Comparison of ENCODE assay signal across 16 cellular contexts in the genomic region with DNA sequence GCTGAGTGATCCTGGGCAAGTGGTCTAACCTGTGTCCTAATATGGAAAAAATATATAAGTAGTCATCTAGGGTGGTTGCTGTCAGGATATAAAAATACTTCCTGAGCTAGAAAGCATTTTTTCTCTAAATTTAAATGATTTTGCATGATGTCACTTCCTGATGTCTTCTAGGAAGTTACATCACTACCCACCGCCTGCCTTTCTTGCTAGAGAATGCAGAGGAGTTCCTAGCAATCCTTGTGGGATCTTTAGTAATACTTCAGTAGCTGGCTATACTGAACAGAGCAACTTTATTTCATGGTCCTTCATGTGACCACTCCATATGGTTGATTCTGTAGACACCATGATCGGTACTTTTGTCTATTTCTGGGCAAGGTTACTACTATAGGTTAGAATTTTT.
DNase-seq lines count a peak whose midpoint lies in the region; ATAC-seq and TF ChIP-seq lines count a peak whose summit lies in the region.
"Had no signal": no experiment of that assay in that cellular context is flagged by ENCODE, and none has a peak within 500 bp of the region (broad histone marks: within the 10 kb centered on the region; RNA-seq: fewer than 3 reads in every experiment).

No MANE protein-coding gene starts in this region.

- H3K36me3 ChIP-seq in A673 (ENCODE audit: insufficient read depth, low read length, poor library complexity, severe bottlenecking), result no peaks in the 10 kb centered on the region
- H3K36me3 ChIP-seq in HEK293 (ENCODE audit: control insufficient read depth in 2 of 2, insufficient read depth in 1 of 2, low read length in 2 of 2), result no peaks in the 10 kb centered on the region
- no peaks in the 10 kb centered on the region for H3K36me3 ChIP-seq in right lobe of liver

- CTCF ChIA-PET in A673 (lab: Charles Lee) (no interaction called here), HEK293 (lab: Yijun Ruan, JAX) (interaction anchor here (0.6 kb wide), 2 partner anchors 93 to 571 kb away, joined by 3 read pairs; no protein-coding TSS in a partner anchor)

- no peaks in the 10 kb centered on the region for H3K9me3 ChIP-seq in A673 (ENCODE audit: low read depth, low read length, poor library complexity, severe bottlenecking)
- H3K9me3 ChIP-seq in HEK293 (ENCODE audit: control insufficient read depth, insufficient read depth, low read depth, low read length), result no peaks in the 10 kb centered on the region
- H3K9me3 ChIP-seq in right lobe of liver, result no peaks in the 10 kb centered on the region
- H3K9me3 ChIP-seq: A549 had no signal

- no peak for TF ChIP-seq POLR2A in erythroblast (IDR thresholded peaks at IDR 0.05; ENCODE audit: low read length)
- no peak for TF ChIP-seq POLR2A in right lobe of liver (IDR thresholded peaks at IDR 0.05)

- no peak for ATAC-seq in right lobe of liver
- ATAC-seq: A549, Right ventricle myocardium inferior had no signal

- DNase-seq in A673 (ENCODE audit: low spot score) (peak; percentile 28), RKO (ENCODE audit: low spot score) (peak; percentile 30), fibroblast of pulmonary artery (ENCODE audit: low read depth) (peak; percentile 65), SIG-M5 (lab: John Stamatoyannopoulos, UW) (no peak), erythroblast (lab: John Stamatoyannopoulos, UW) (no peak), right lobe of liver (no peak)
- DNase-seq in activated CD4-positive, alpha-beta T cell treated with anti-CD3 and anti-CD28 coated beads for 48 hours, result no peak
- DNase-seq: C1 segment of cervical spinal cord, NCI-H1436, NCI-H2029 treated with DMSO at 0.1 percent for 48 hours, NCI-H2171 treated with DMSO at 0.1 percent for 48 hours, NCI-H82 had no signal

- BruUV-seq in A673 (replicated peaks; lab: Mats Ljungman, UMichigan), result no TSS peak

- H3K4me1 ChIP-seq in A673 (ENCODE audit: insufficient read depth, low read length, poor library complexity, severe bottlenecking) (no peaks in the 10 kb centered on the region), HEK293 (ENCODE audit: control insufficient read depth, insufficient read depth, low read length) (no peaks in the 10 kb centered on the region), right lobe of liver (no peaks in the 10 kb centered on the region)
- H3K4me1 ChIP-seq: A549 had no signal

- H3K27ac ChIP-seq in A673 (ENCODE audit: low read depth, low read length, poor library complexity, severe bottlenecking), result no peak overlapping the region
- no peak overlapping the region for H3K27ac ChIP-seq in HEK293 (ENCODE audit: extremely low read depth, low read depth, low read length)
- H3K27ac ChIP-seq in right lobe of liver, result no peak overlapping the region
- H3K27ac ChIP-seq: A549, HL-60 had no signal

- WGBS in right lobe of liver (ENCODE audit: insufficient coverage, low coverage, low lambda C conversion rate, missing lambda C conversion rate), result 79% methylated on average over 2 of the region's 2 CpGs

- H3K27me3 ChIP-seq in A673 (replicated peaks; ENCODE audit: insufficient read depth, low read depth, low read length, poor library complexity) (no peaks in the 10 kb centered on the region), right lobe of liver (no peaks in the 10 kb centered on the region)

- POLR2A ChIA-PET in A673 (lab: Charles Lee; ENCODE audit: low non-redundant PET) (no interaction called here), HEK293 (lab: Yijun Ruan, JAX) (no interaction called here)

- no peak for TF ChIP-seq CTCF in A673 (conservative IDR thresholded peaks at IDR 0.05; ENCODE audit: low read depth, low read length)
- no peak for TF ChIP-seq CTCF in HEK293 (tag by site-specific recombination; IDR thresholded peaks at IDR 0.05)
- TF ChIP-seq CTCF in fibroblast of pulmonary artery (IDR thresholded peaks at IDR 0.05; ENCODE audit: low read length, missing control alignments), result no peak
- no peak for TF ChIP-seq CTCF in right lobe of liver (IDR thresholded peaks at IDR 0.05)

- no peak overlapping the region for H3K4me3 ChIP-seq in A673 (ENCODE audit: low read depth, low read length, poor library complexity, severe bottlenecking)
- no peak overlapping the region for H3K4me3 ChIP-seq in HEK293 (ENCODE audit: low read depth, low read length)
- no peak overlapping the region for H3K4me3 ChIP-seq in fibroblast of pulmonary artery (replicated peaks; ENCODE audit: low read depth, low read length)
- H3K4me3 ChIP-seq in right lobe of liver, result no peak overlapping the region
- H3K4me3 ChIP-seq: A549 had no signal

- intact Hi-C loops in A673 (cut with micrococcal nuclease; ENCODE audit: unreplicated experiment) (no loop called here), right lobe of liver (cut with DNase I) (no loop called here)

TF ChIP-seq in HEK293, 187 proteins besides CTCF, POLR2A, EP300 and RAD21:
- no peak for TF ChIP-seq ZNF404 (tag by site-specific recombination; IDR thresholded peaks at IDR 0.05)
- TF ChIP-seq, protein P1, sequence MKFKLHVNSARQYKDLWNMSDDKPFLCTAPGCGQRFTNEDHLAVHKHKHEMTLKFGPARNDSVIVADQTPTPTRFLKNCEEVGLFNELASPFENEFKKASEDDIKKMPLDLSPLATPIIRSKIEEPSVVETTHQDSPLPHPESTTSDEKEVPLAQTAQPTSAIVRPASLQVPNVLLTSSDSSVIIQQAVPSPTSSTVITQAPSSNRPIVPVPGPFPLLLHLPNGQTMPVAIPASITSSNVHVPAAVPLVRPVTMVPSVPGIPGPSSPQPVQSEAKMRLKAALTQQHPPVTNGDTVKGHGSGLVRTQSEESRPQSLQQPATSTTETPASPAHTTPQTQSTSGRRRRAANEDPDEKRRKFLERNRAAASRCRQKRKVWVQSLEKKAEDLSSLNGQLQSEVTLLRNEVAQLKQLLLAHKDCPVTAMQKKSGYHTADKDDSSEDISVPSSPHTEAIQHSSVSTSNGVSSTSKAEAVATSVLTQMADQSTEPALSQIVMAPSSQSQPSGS (tag by site-specific recombination; IDR thresholded peaks at IDR 0.05; ENCODE audit: low read depth), result peak; percentile 61

Comparison
In these comparisons a context has a peak if more than half of its experiments do, and no peak if none do; other contexts are left out.
1. DNase-seq: peak in A673 (single experiment), RKO (single experiment) and fibroblast of pulmonary artery (single experiment); none in activated CD4-positive, alpha-beta T cell treated with anti-CD3 and anti-CD28 coated beads for 48 hours (single experiment), SIG-M5 (single experiment), erythroblast (0 of 2) and right lobe of liver (0 of 3).